Comparison of ENCODE assay signal across 8 cellular contexts in the genomic region with DNA sequence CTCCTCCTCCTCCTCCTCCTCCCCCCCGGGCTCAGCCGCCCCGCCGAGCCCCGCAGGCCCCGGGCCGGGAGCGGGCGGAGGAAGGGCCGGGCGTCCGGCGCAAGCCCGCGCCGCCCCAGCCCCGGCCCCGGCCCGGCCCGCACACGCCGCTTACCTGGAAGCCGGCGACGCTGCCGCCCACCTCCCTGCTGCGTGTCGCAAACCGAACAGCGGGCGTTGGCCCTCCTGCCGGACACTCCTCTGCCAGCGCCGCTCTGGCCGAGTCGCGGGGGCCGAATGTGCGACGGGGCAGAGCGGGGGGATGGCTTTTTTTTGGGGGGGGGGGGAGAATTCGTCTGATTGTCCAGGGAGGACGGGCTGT. TPM values are rescaled to one million over a fixed set of nuclear protein-coding genes. Genes with fewer than 3 reads are reported as not detected.
DNase-seq lines count a peak whose midpoint lies in the region; ATAC-seq and TF ChIP-seq lines count a peak whose summit lies in the region.
"Had no signal": no experiment of that assay in that cellular context is flagged by ENCODE, and none has a peak within 500 bp of the region (broad histone marks: within the 10 kb centered on the region; RNA-seq: fewer than 3 reads in every experiment).

No MANE protein-coding gene starts in this region.

- intact Hi-C loops in right lobe of liver (cut with DNase I) = no loop called here

- H3K4me1 ChIP-seq in right lobe of liver (peaks cover 0 to 35% (median 5%) of the 10 kb centered on the region in 4 donors), suprapubic skin (peaks cover 43% of the 10 kb centered on the region), GM23248 (ENCODE audit: insufficient read depth) (peaks cover 7% of the 10 kb centered on the region; the same call in 1 of the 2 replicates)

- no peaks in the 10 kb centered on the region for H4K20me1 ChIP-seq in GM23248 (ENCODE audit: insufficient read depth)

- peaks cover 81% of the 10 kb centered on the region for H3K27me3 Mint-ChIP-seq in brain

- H3K27ac ChIP-seq in right lobe of liver (no peak overlapping the region), suprapubic skin (no peak overlapping the region), GM23248 (no peak overlapping the region)

- TF ChIP-seq CTCF in brain (conservative IDR thresholded peaks at IDR 0.05) = no peak
- no peak for TF ChIP-seq CTCF in right lobe of liver (IDR thresholded peaks at IDR 0.05)
- TF ChIP-seq CTCF in suprapubic skin (IDR thresholded peaks at IDR 0.05) = no peak

- no peaks in the 10 kb centered on the region for H3K9me2 ChIP-seq in GM23248 (ENCODE audit: insufficient read depth)

- H3K36me3 ChIP-seq in right lobe of liver (peaks cover 0 to 31% (median 10%) of the 10 kb centered on the region in 4 donors), suprapubic skin (no peaks in the 10 kb centered on the region), GM23248 (ENCODE audit: low read depth) (no peaks in the 10 kb centered on the region)

- no peak overlapping the region for H3K4me3 ChIP-seq in right lobe of liver
- peak overlapping the region; percentile 46 for H3K4me3 ChIP-seq in suprapubic skin
- no peak overlapping the region for H3K4me3 ChIP-seq in GM23248

- H3K79me2 ChIP-seq in GM23248 (ENCODE audit: insufficient read depth) = no peaks in the 10 kb centered on the region

- H3K36me3 Mint-ChIP-seq in brain = peaks cover 8% of the 10 kb centered on the region

- 24% methylated on average over 27 of the region's 43 CpGs for WGBS in right lobe of liver (ENCODE audit: insufficient coverage, low coverage, low lambda C conversion rate, missing lambda C conversion rate)
- WGBS in suprapubic skin = 2% methylated on average over 16 of the region's 43 CpGs
- 3 to 7% methylated on average over 9 to 43 of the region's 43 CpGs for WGBS in GM23248 (ENCODE audit: low coverage in 1 of 2, low lambda C conversion rate in 2 of 2, missing lambda C conversion rate in 2 of 2), 2 experiments

- H3K4me3 Mint-ChIP-seq in brain = peak overlapping the region; percentile 68 to 88 (median 84)

- no peak overlapping the region for H2AFZ ChIP-seq in GM23248

- peak overlapping the region in 1 of 5 experiments; percentile 68 for H3K27ac Mint-ChIP-seq in brain

- peaks cover 10% of the 10 kb centered on the region for H3K4me1 Mint-ChIP-seq in brain

- in situ Hi-C loops in GM23248 (cut with MboI) = no loop called here

- TF ChIP-seq POLR2A in right lobe of liver (IDR thresholded peaks at IDR 0.05) = no peak
- TF ChIP-seq POLR2A in suprapubic skin (IDR thresholded peaks at IDR 0.05) = no peak

- H3K4me2 ChIP-seq in GM23248 (ENCODE audit: unreplicated experiment) = no peak overlapping the region

- DNase-seq in LoVo (ENCODE audit: low spot score) (peak; percentile 23), right lobe of liver (peak in 2 of 3 donors; percentile 23 to 47), suprapubic skin (ENCODE audit: low spot score in 2 of 2) (no peak), GM23248 (no peak)
- DNase-seq in stimulated activated naive CD4-positive, alpha-beta T cell (lab: John Stamatoyannopoulos, UW) = no peak

- ATAC-seq in right lobe of liver (no peak), GM19328 (IDR thresholded peaks at IDR 0.05; ENCODE audit: unreplicated experiment) (no peak)

- H3K27me3 ChIP-seq in right lobe of liver (no peaks in the 10 kb centered on the region), suprapubic skin (peaks cover 100% of the 10 kb centered on the region), GM23248 (replicated peaks; ENCODE audit: insufficient read depth) (peaks cover 59% of the 10 kb centered on the region)

- no peak overlapping the region for H3K9ac ChIP-seq in GM23248

- H3F3A ChIP-seq in GM23248 (ENCODE audit: insufficient read depth) = peaks cover 4% of the 10 kb centered on the region; the same call in 1 of the 2 replicates

- peaks cover 0 to 8% (median 2%) of the 10 kb centered on the region in 5 experiments for H3K9me3 Mint-ChIP-seq in brain

- TF ChIP-seq EP300 in suprapubic skin (IDR thresholded peaks at IDR 0.05) = no peak

- H3K9me3 ChIP-seq in right lobe of liver (no peaks in the 10 kb centered on the region), suprapubic skin (no peaks in the 10 kb centered on the region), GM23248 (ENCODE audit: low read depth) (no peaks in the 10 kb centered on the region)

RNA-seq across cellular contexts. Expression of a gene that starts 1.1 kb away (rescaled TPM):
- 11.4 TPM for polyA plus RNA-seq in brain (ENCODE audit: insufficient read depth, low read depth, low replicate concordance)
- total RNA-seq in right lobe of liver = 100 to 1,000 TPM in 5 of 6 experiments, 10 to 100 TPM in 1; 86.6 to 289 (median 177) TPM
- total RNA-seq in suprapubic skin = 1 to 10 TPM; 3.2 to 9.7 (median 5.6) TPM
- total RNA-seq in GM23248 (2014; rRNA removed; shearing (Covaris generic)) = not detected in 2 replicates
- polyA plus RNA-seq in GM23248 (2016; fragmentation: Nextera tagmentation; extraction: Ambion mirVana) = 0.06 and 0.18 TPM in 2 replicates

RNA-seq across cellular contexts. Expression of a gene that starts 23.0 kb away (rescaled TPM):
- not detected for polyA plus RNA-seq in brain (ENCODE audit: insufficient read depth, low read depth, low replicate concordance)
- not detected for total RNA-seq in right lobe of liver
- total RNA-seq in suprapubic skin = not detected
- not detected in 2 replicates for total RNA-seq in GM23248 (2014; rRNA removed; shearing (Covaris generic))
- not detected in 2 replicates for polyA plus RNA-seq in GM23248 (2016; fragmentation: Nextera tagmentation; extraction: Ambion mirVana)
- total RNA-seq: left cardiac atrium had no signal

RNA-seq across cellular contexts. Expression of a gene that starts 33.6 kb away (rescaled TPM):
- polyA plus RNA-seq in brain (ENCODE audit: insufficient read depth, low read depth, low replicate concordance) (3.5 TPM), GM23248 (2016; fragmentation: Nextera tagmentation; extraction: Ambion mirVana) (not detected in 2 replicates)
- total RNA-seq in right lobe of liver (under 1 TPM in 2 of 6 experiments, not detected in 4; 0.51 to 0.64 TPM), suprapubic skin (1 to 10 TPM in 1 of 4 donors, under 1 TPM in 1, not detected in 2; 0.34 to 1.0 TPM)
- not detected in 2 replicates for total RNA-seq in GM23248 (2014; rRNA removed; shearing (Covaris generic))
- total RNA-seq: left cardiac atrium had no signal

Comparison
In these comparisons a context has a peak if more than half of its experiments do, and no peak if none do; other contexts are left out.
1. DNase-seq: peak in LoVo (single experiment) and right lobe of liver (2 of 3); none in suprapubic skin (0 of 2), GM23248 (single experiment) and stimulated activated naive CD4-positive, alpha-beta T cell (0 of 6).
2. RNA of a gene that starts 1.1 kb away (total RNA-seq): 86.6 to 289 TPM in right lobe of liver; 3.2 to 9.7 TPM in suprapubic skin and not detected in GM23248; every median in the first group is over 4 times any median in the second.